Comparison of ENCODE assay signal across 15 cellular contexts in genomic region chr4:173526724-173527102, GRCh38. TPM values are rescaled to one million over a fixed set of nuclear protein-coding genes. Genes with fewer than 3 reads are reported as not detected.
A peak's percentile ranks its signal among the peaks of the same experiment; 100 is the strongest.
DNase-seq lines count a peak whose midpoint lies in the region; ATAC-seq and TF ChIP-seq lines count a peak whose summit lies in the region.
"Had no signal": no experiment of that assay in that cellular context is flagged by ENCODE, and none has a peak within 500 bp of the region (broad histone marks: within the 10 kb centered on the region; RNA-seq: fewer than 3 reads in every experiment).

No MANE protein-coding gene starts in this region.

- peak overlapping the region; percentile 87 for H3K4me2 ChIP-seq in smooth muscle cell
- H3K4me2 ChIP-seq: A549 had no signal

- peaks cover 81% of the 10 kb centered on the region for H3K27me3 Mint-ChIP-seq in activated CD4-positive, alpha-beta T cell treated with anti-CD3 and anti-CD28 coated beads, Interleukin-2, amount 10 ng/mL, durations not matched to agents 24 days and 14 days
- peaks cover 73% of the 10 kb centered on the region for H3K27me3 Mint-ChIP-seq in IgD-negative memory B cell

- H3K4me3 ChIP-seq in gastroesophageal sphincter (peak overlapping the region; percentile 80 to 87), smooth muscle cell (peak overlapping the region; percentile 93)
- H3K4me3 ChIP-seq: A549 had no signal

- H3F3A ChIP-seq in smooth muscle cell (ENCODE audit: low read depth): peaks cover 21% of the 10 kb centered on the region

- peaks cover 24% of the 10 kb centered on the region for H3K36me3 Mint-ChIP-seq in activated CD4-positive, alpha-beta T cell treated with anti-CD3 and anti-CD28 coated beads, Interleukin-2, amount 10 ng/mL, durations not matched to agents 24 days and 14 days (ENCODE audit: low read depth)
- peaks cover 6% of the 10 kb centered on the region for H3K36me3 Mint-ChIP-seq in IgD-negative memory B cell

- no peak for TF ChIP-seq POLR2A in gastroesophageal sphincter (IDR thresholded peaks at IDR 0.05)

- 26 to 35% methylated on average over 10 to 13 of the region's 13 CpGs for WGBS in gastroesophageal sphincter (ENCODE audit: low coverage in 1 of 2), 2 donors
- 1% methylated on average over 13 of the region's 13 CpGs for WGBS in smooth muscle cell (ENCODE audit: low lambda C conversion rate)

- peaks cover 15% of the 10 kb centered on the region for H3K4me1 Mint-ChIP-seq in activated CD4-positive, alpha-beta T cell treated with anti-CD3 and anti-CD28 coated beads, Interleukin-2, amount 10 ng/mL, durations not matched to agents 24 days and 14 days
- peaks cover 5 to 9% (median 5%) of the 10 kb centered on the region in 3 donors for H3K4me1 Mint-ChIP-seq in IgD-negative memory B cell

- peaks cover 36% of the 10 kb centered on the region for H3K9me3 Mint-ChIP-seq in activated CD4-positive, alpha-beta T cell treated with anti-CD3 and anti-CD28 coated beads, Interleukin-2, amount 10 ng/mL, durations not matched to agents 24 days and 14 days
- peaks cover 2 to 32% (median 3%) of the 10 kb centered on the region in 3 donors for H3K9me3 Mint-ChIP-seq in IgD-negative memory B cell

- intact Hi-C loops in activated CD4-positive, alpha-beta T cell treated with anti-CD3 and anti-CD28 coated beads, Interleukin-2, amount 10 ng/mL, durations not matched to agents 24 days and 14 days (cut with micrococcal nuclease): no loop called here

- no peak for TF ChIP-seq EP300 in gastroesophageal sphincter (IDR thresholded peaks at IDR 0.05)

- no peak for TF ChIP-seq CTCF in gastroesophageal sphincter (IDR thresholded peaks at IDR 0.05)
- TF ChIP-seq CTCF in smooth muscle cell (IDR thresholded peaks at IDR 0.05; ENCODE audit: borderline replicate concordance, insufficient read depth, poor library complexity, severe bottlenecking): no peak
- TF ChIP-seq CTCF in GM20000 (IDR thresholded peaks at IDR 0.05; ENCODE audit: extremely low read depth, missing control alignments): no peak

- H3K27ac Mint-ChIP-seq in activated CD4-positive, alpha-beta T cell treated with anti-CD3 and anti-CD28 coated beads, Interleukin-2, amount 10 ng/mL, durations not matched to agents 24 days and 14 days: peak overlapping the region; percentile 61
- peak overlapping the region; percentile 86 to 91 (median 89) for H3K27ac Mint-ChIP-seq in IgD-negative memory B cell
- H3K27ac Mint-ChIP-seq: activated CD4-positive, alpha-beta T cell treated with anti-CD3 and anti-CD28 coated beads for 36 hours had no signal

- H3K27me3 ChIP-seq in gastroesophageal sphincter: peaks cover 44% of the 10 kb centered on the region
- no peaks in the 10 kb centered on the region for H3K27me3 ChIP-seq in smooth muscle cell (ENCODE audit: low read depth)

- ATAC-seq in gastroesophageal sphincter: no peak
- ATAC-seq: A549; activated CD4-positive, alpha-beta T cell treated with anti-CD3 and anti-CD28 coated beads for 36 hours had no signal

- peaks cover 47% of the 10 kb centered on the region for H4K20me1 ChIP-seq in smooth muscle cell (ENCODE audit: low read depth)

- H3K4me1 ChIP-seq in gastroesophageal sphincter: peaks cover 0 to 59% (median 8%) of the 10 kb centered on the region in 3 donors
- peaks cover 3% of the 10 kb centered on the region for H3K4me1 ChIP-seq in smooth muscle cell (ENCODE audit: low read depth)

- no peak overlapping the region for H2AFZ ChIP-seq in smooth muscle cell (ENCODE audit: low read depth)

- H3K36me3 ChIP-seq in gastroesophageal sphincter (peaks cover 0 to 6% of the 10 kb centered on the region in 2 donors), smooth muscle cell (ENCODE audit: low read depth) (no peaks in the 10 kb centered on the region)

- no peak overlapping the region for H3K4me3 Mint-ChIP-seq in activated CD4-positive, alpha-beta T cell treated with anti-CD3 and anti-CD28 coated beads, Interleukin-2, amount 10 ng/mL, durations not matched to agents 24 days and 14 days
- H3K4me3 Mint-ChIP-seq in IgD-negative memory B cell: peak overlapping the region in 3 of 4 donors; percentile 39 to 74 (median 66)

- DNase-seq in activated CD4-positive, alpha-beta T cell treated with anti-CD3 and anti-CD28 coated beads, Interleukin-2, amount 10 ng/mL, durations not matched to agents 24 days and 14 days: no peak
- no peak for DNase-seq in activated CD4-positive, alpha-beta T cell treated with anti-CD3 and anti-CD28 coated beads, Interleukin-2, amount 50 U/mL, for 1 hour
- DNase-seq in smooth muscle cell (lab: John Stamatoyannopoulos, UW; ENCODE audit: unreplicated experiment) (no peak), GM20000 (ENCODE audit: low spot score) (no peak), GF-D8 (lab: John Stamatoyannopoulos, UW) (no peak)
- no peak for DNase-seq in stimulated activated CD4-positive, alpha-beta T cell treated with anti-CD3 and anti-CD28 coated beads, Interleukin-12 subunit alpha, Interleukin-12 subunit beta, amount 100 ng/mL, for 4 hours
- DNase-seq: activated gamma-delta T cell; MV-4-11; naive thymus-derived CD8-positive, alpha-beta T cell; NCI-H2171 treated with DMSO at 0.1 percent for 48 hours had no signal

- H3K9me3 ChIP-seq in gastroesophageal sphincter: no peaks in the 10 kb centered on the region
- H3K9me3 ChIP-seq in smooth muscle cell (replicated peaks; ENCODE audit: low read depth): no peaks in the 10 kb centered on the region
- H3K9me3 ChIP-seq: A549 had no signal

- H3K9ac ChIP-seq in smooth muscle cell (ENCODE audit: low read depth): peak overlapping the region; percentile 88

- H3K27ac ChIP-seq in gastroesophageal sphincter (peak overlapping the region; percentile 82 to 98 (median 98)), smooth muscle cell (ENCODE audit: low read depth) (peak overlapping the region; percentile 97)
- H3K27ac ChIP-seq: A549 had no signal

- H3K79me2 ChIP-seq in smooth muscle cell (ENCODE audit: low read depth): peaks cover 74% of the 10 kb centered on the region

RNA-seq across cellular contexts. Expression of gene HAND2, which starts 3.3 kb away (rescaled TPM):
- total RNA-seq in activated CD4-positive, alpha-beta T cell treated with anti-CD3 and anti-CD28 coated beads, Interleukin-2, amount 10 ng/mL, durations not matched to agents 24 days and 14 days: not detected in 2 replicates
- polyA plus RNA-seq in IgD-negative memory B cell (not detected), smooth muscle cell (287 and 324 TPM in 2 replicates)
- total RNA-seq in gastroesophageal sphincter (100 to 1,000 TPM in 3 of 4 donors, 10 to 100 TPM in 1; 73.0 to 138 (median 128) TPM), smooth muscle cell (243 and 265 TPM in 2 replicates)
- total RNA-seq: activated CD4-positive, alpha-beta T cell treated with anti-CD3 and anti-CD28 coated beads for 36 hours; chondrocyte; naive thymus-derived CD8-positive, alpha-beta T cell had no signal
- polyA plus RNA-seq: naive thymus-derived CD8-positive, alpha-beta T cell had no signal

Comparison
In these comparisons a context has a peak if more than half of its experiments do, and no peak if none do; other contexts are left out.
1. RNA of gene HAND2, which starts 3.3 kb away (total RNA-seq): 243 to 265 TPM in smooth muscle cell and 73.0 to 138 TPM in gastroesophageal sphincter; not detected in activated CD4-positive, alpha-beta T cell treated with anti-CD3 and anti-CD28 coated beads, Interleukin-2, amount 10 ng/mL, durations not matched to agents 24 days and 14 days; every median in the first group is over 10 times any median in the second.